8 cellular contexts compared by ENCODE assay signal in genomic region chr22:31160328-31160978, GRCh38. TPM values are rescaled to one million over a fixed set of nuclear protein-coding genes. Genes with fewer than 3 reads are reported as not detected.
DNase-seq lines count a peak whose midpoint lies in the region; ATAC-seq, FAIRE-seq and TF ChIP-seq lines count a peak whose summit lies in the region.

No MANE protein-coding gene starts in this region.

- CTCF ChIA-PET in Caco-2 (lab: Charles Lee) (interaction anchor here (0.6 kb wide), 3 partner anchors 11 to 113 kb away, joined by 4 read pairs; no protein-coding TSS in a partner anchor), SK-N-SH (lab: Yijun Ruan, JAX) (interaction anchor here (0.7 to 4.8 kb wide), 6 partner anchors 10 to 112 kb away, joined by 3 to 44 read pairs (median 6); partner anchors contain the start of genes LIMK2 and SELENOM)

- H3K4me1 ChIP-seq in Caco-2 = 0 out of 2 replicates have a peak, but pooled peaks cover 4% of the 10 kb centered on the region
- peaks cover 6 to 15% of the 10 kb centered on the region in 2 experiments for H3K4me1 ChIP-seq in SK-N-SH (ENCODE audit: control insufficient read depth in 1 of 2, insufficient read depth in 2 of 2, low read depth in 1 of 2, low read length in 1 of 2)
- peaks cover 10% of the 10 kb centered on the region for H3K4me1 ChIP-seq in effector memory CD4-positive, alpha-beta T cell (ENCODE audit: control insufficient read depth, insufficient read depth, low read length, poor library complexity, severe bottlenecking)
- peaks cover 16 to 34% of the 10 kb centered on the region in 2 donors for H3K4me1 ChIP-seq in muscle layer of duodenum (ENCODE audit: control insufficient read depth in 1 of 2, insufficient read depth in 2 of 2, low read length in 2 of 2)
- peaks cover 0 to 9% of the 10 kb centered on the region in 2 donors for H3K4me1 ChIP-seq in uterus

- H3K4me1 Mint-ChIP-seq in Caco-2 (ENCODE audit: low read depth, unreplicated experiment) = peaks cover 9% of the 10 kb centered on the region

- no peak for TF ChIP-seq RAD21 in SK-N-SH (IDR thresholded peaks at IDR 0.05; ENCODE audit: low read length)

- POLR2A ChIA-PET in Caco-2 (lab: Charles Lee) (no interaction called here), SK-N-SH (lab: Yijun Ruan, JAX) (interaction anchor here (0.7 kb wide), 1 partner anchor 523 kb away, joined by 3 read pairs; no protein-coding TSS in a partner anchor)

- intact Hi-C loops in Caco-2 (cut with micrococcal nuclease; ENCODE audit: unreplicated experiment) (loop anchor here (5.0 kb wide), 1 partner anchor 72 kb away; no protein-coding TSS in a partner anchor), uterus (cut with DNase I; ENCODE audit: low total_unique reads) (no loop called here)

- BruUV-seq in Caco-2 (replicated peaks; lab: Mats Ljungman, UMichigan) = TSS peak; percentile 64

- no peak for TF ChIP-seq POLR2A in uterus (IDR thresholded peaks at IDR 0.05)

- DNase-seq in Caco-2 = peak in 1 of 2 experiments; percentile 30
- DNase-seq in SK-N-SH = no peak
- peak in 1 of 3 donors; percentile 4 for DNase-seq in effector memory CD4-positive, alpha-beta T cell
- DNase-seq in uterus = no peak
- DNase-seq in T1000 (lab: John Stamatoyannopoulos, UW) = no peak
- DNase-seq in RCC 7860 (ENCODE audit: low spot score) = no peak

- TF ChIP-seq CTCF in Caco-2 (IDR thresholded peaks at IDR 0.05; ENCODE audit: insufficient read depth in 1 of 2, low read depth in 1 of 2, low read length in 1 of 2, severe bottlenecking in 1 of 2, unreplicated experiment in 1 of 2) (no peak), SK-N-SH (IDR thresholded peaks at IDR 0.05) (no peak), uterus (IDR thresholded peaks at IDR 0.05) (no peak)

- H2AFZ ChIP-seq in SK-N-SH (ENCODE audit: low read depth) = peak overlapping the region; percentile 100

- peak overlapping the region; percentile 8 to 69; a peak in 3 of 4 replicates for H3K27ac ChIP-seq in SK-N-SH (ENCODE audit: low read depth in 2 of 2, low read length in 1 of 2)
- peak overlapping the region; percentile 75 for H3K27ac ChIP-seq in effector memory CD4-positive, alpha-beta T cell (ENCODE audit: insufficient read depth, low read length, poor library complexity, severe bottlenecking)
- H3K27ac ChIP-seq in muscle layer of duodenum (ENCODE audit: low read length) = peak overlapping the region; percentile 91
- peak overlapping the region; percentile 93 for H3K27ac ChIP-seq in uterus

- 5% methylated on average over 28 of the region's 32 CpGs for WGBS in SK-N-SH (ENCODE audit: low lambda C conversion rate)

- no peak for FAIRE-seq in RCC 7860 (lab: Jason Lieb, UNC)

- ATAC-seq in HG02588 (IDR thresholded peaks at IDR 0.05; ENCODE audit: unreplicated experiment) = peak; percentile 17

- H3K36me3 ChIP-seq in Caco-2 (ENCODE audit: control insufficient read depth, insufficient read depth, low read length) (no peaks in the 10 kb centered on the region; the same call in 1 of the 2 replicates), SK-N-SH (replicated peaks in 1 of 2; ENCODE audit: control insufficient read depth in 1 of 2, insufficient read depth in 2 of 2, low read length in 1 of 2) (peaks cover 2 to 12% of the 10 kb centered on the region in 2 experiments), muscle layer of duodenum (ENCODE audit: control insufficient read depth in 1 of 2, insufficient read depth in 2 of 2, low read length in 2 of 2) (no peaks in the 10 kb centered on the region), uterus (no peaks in the 10 kb centered on the region)
- no peaks in the 10 kb centered on the region for H3K36me3 ChIP-seq in effector memory CD4-positive, alpha-beta T cell (ENCODE audit: control insufficient read depth, insufficient read depth, low read length)

- peaks cover 22% of the 10 kb centered on the region for H3F3A ChIP-seq in SK-N-SH (replicated peaks; ENCODE audit: insufficient read depth)

- H3K27me3 ChIP-seq in Caco-2 (replicated peaks; ENCODE audit: control insufficient read depth, insufficient read depth, low read length) = no peaks in the 10 kb centered on the region
- no peaks in the 10 kb centered on the region for H3K27me3 ChIP-seq in SK-N-SH (ENCODE audit: insufficient read depth)
- H3K27me3 ChIP-seq in effector memory CD4-positive, alpha-beta T cell (replicated peaks; ENCODE audit: control insufficient read depth, insufficient read depth, low read length, poor library complexity, severe bottlenecking) = no peaks in the 10 kb centered on the region
- no peaks in the 10 kb centered on the region for H3K27me3 ChIP-seq in muscle layer of duodenum (ENCODE audit: low read depth, low read length)
- H3K27me3 ChIP-seq in uterus = no peaks in the 10 kb centered on the region

- H3K9me3 ChIP-seq in Caco-2 (no peaks in the 10 kb centered on the region), SK-N-SH (no peaks in the 10 kb centered on the region), muscle layer of duodenum (ENCODE audit: control insufficient read depth in 1 of 2, low read length in 2 of 2) (no peaks in the 10 kb centered on the region), uterus (no peaks in the 10 kb centered on the region)
- H3K9me3 ChIP-seq in effector memory CD4-positive, alpha-beta T cell (ENCODE audit: control insufficient read depth, low read length) = no peaks in the 10 kb centered on the region

- H3K4me3 ChIP-seq in Caco-2 (ENCODE audit: low read depth, low read length) (peak overlapping the region; percentile 57), SK-N-SH (ENCODE audit: low read depth in 2 of 2, low read length in 1 of 2) (peak overlapping the region; percentile 76 to 99), muscle layer of duodenum (ENCODE audit: low read depth in 1 of 2, low read length in 2 of 2) (peak overlapping the region; percentile 77 to 95), uterus (peak overlapping the region; percentile 69 to 83)
- H3K4me3 ChIP-seq in effector memory CD4-positive, alpha-beta T cell (ENCODE audit: insufficient read depth, low read depth, low read length, poor library complexity, severe bottlenecking) = peak overlapping the region; percentile 76

- H3K27me3 Mint-ChIP-seq in Caco-2 (ENCODE audit: insufficient read depth, unreplicated experiment) = no peaks in the 10 kb centered on the region

- H3K27ac Mint-ChIP-seq in Caco-2 (ENCODE audit: unreplicated experiment) = peak overlapping the region; percentile 94

- no peaks in the 10 kb centered on the region for H4K20me1 ChIP-seq in SK-N-SH (ENCODE audit: insufficient read depth)

- H3K9ac ChIP-seq in SK-N-SH = peak overlapping the region; percentile 92

- no peak for TF ChIP-seq EP300 in SK-N-SH (IDR thresholded peaks at IDR 0.05; ENCODE audit: borderline replicate concordance in 1 of 2, low read depth in 1 of 2, low read length in 1 of 2)

- peaks cover 6% of the 10 kb centered on the region for H3K36me3 Mint-ChIP-seq in Caco-2 (ENCODE audit: insufficient read depth, unreplicated experiment)

- peaks cover 57% of the 10 kb centered on the region for H3K79me2 ChIP-seq in SK-N-SH (ENCODE audit: insufficient read depth)

- H3K9me2 ChIP-seq in SK-N-SH = no peaks in the 10 kb centered on the region

- no peaks in the 10 kb centered on the region for H3K9me3 Mint-ChIP-seq in Caco-2 (ENCODE audit: unreplicated experiment)

- H3K4me2 ChIP-seq in SK-N-SH = peak overlapping the region; percentile 94

- peak overlapping the region; percentile 94 for H3K4me3 Mint-ChIP-seq in Caco-2 (ENCODE audit: unreplicated experiment)

TF ChIP-seq in SK-N-SH, 30 proteins besides CTCF, POLR2A, EP300 and RAD21:
- TF ChIP-seq MEF2A (IDR thresholded peaks at IDR 0.05; ENCODE audit: borderline replicate concordance, low read depth) (no peak), MXI1 (IDR thresholded peaks at IDR 0.05; ENCODE audit: low read depth, low read length) (0 out of 2 replicates have a peak, but pooled peaks have one; percentile 25), RCOR1 (IDR thresholded peaks at IDR 0.05; ENCODE audit: low read length) (no peak)

RNA-seq across cellular contexts. Expression of gene RNF185, which starts 0.5 kb away (rescaled TPM):
- total RNA-seq in Caco-2 (2022) (27.8 and 30.3 TPM in 2 replicates), uterus (10 to 100 TPM; 10.8 to 39.5 (median 28.0) TPM)
- 21.7 and 32.1 TPM in 2 replicates for polyA plus RNA-seq in SK-N-SH (2012; rRNA removed)
- 18.4 and 24.3 TPM in 2 replicates for polyA plus RNA-seq in SK-N-SH (2012; cell fraction: cytosol; rRNA removed)
- polyA plus RNA-seq in SK-N-SH (2012; cell fraction: nucleus; rRNA removed) = 22.4 and 31.8 TPM in 2 replicates

RNA-seq across cellular contexts. Expression of gene PLA2G3, which starts 20.1 kb away (rescaled TPM):
- total RNA-seq in Caco-2 (2022) (not detected in 2 replicates), uterus (not detected)
- polyA plus RNA-seq in SK-N-SH (2012; rRNA removed) = not detected in 2 replicates
- polyA plus RNA-seq in SK-N-SH (2012; cell fraction: cytosol; rRNA removed) = not detected in 2 replicates
- polyA plus RNA-seq in SK-N-SH (2012; cell fraction: nucleus; rRNA removed) = not detected in 2 replicates

RNA-seq across cellular contexts. Expression of gene INPP5J, which starts 37.7 kb away (rescaled TPM):
- total RNA-seq in Caco-2 (2022) = 6.8 and 7.8 TPM in 2 replicates
- polyA plus RNA-seq in SK-N-SH (2012; rRNA removed) = 3.2 TPM in 2 replicates
- polyA plus RNA-seq in SK-N-SH (2012; cell fraction: cytosol; rRNA removed) = 0.73 and 1.2 TPM in 2 replicates
- polyA plus RNA-seq in SK-N-SH (2012; cell fraction: nucleus; rRNA removed) = 14.7 and 18.9 TPM in 2 replicates
- 1 to 10 TPM in 3 of 4 donors, under 1 TPM in 1; 0.59 to 7.9 (median 3.0) TPM for total RNA-seq in uterus

RNA-seq across cellular contexts. Expression of gene LIMK2, which starts 51.6 kb away (rescaled TPM):
- total RNA-seq in Caco-2 (2022) (34.8 and 36.3 TPM in 2 replicates), uterus (10 to 100 TPM in 2 of 4 donors, 1 to 10 TPM in 2; 7.2 to 52.0 (median 22.1) TPM)
- 9.8 and 10.7 TPM in 2 replicates for polyA plus RNA-seq in SK-N-SH (2012; rRNA removed)
- polyA plus RNA-seq in SK-N-SH (2012; cell fraction: cytosol; rRNA removed) = 8.0 and 8.6 TPM in 2 replicates
- 41.7 and 60.0 TPM in 2 replicates for polyA plus RNA-seq in SK-N-SH (2012; cell fraction: nucleus; rRNA removed)

RNA-seq across cellular contexts. Expression of gene SELENOM, which starts 53.1 kb away (rescaled TPM):
- total RNA-seq in Caco-2 (2022) = 1.3 and 2.0 TPM in 2 replicates
- 97.1 and 117 TPM in 2 replicates for polyA plus RNA-seq in SK-N-SH (2012; rRNA removed)
- polyA plus RNA-seq in SK-N-SH (2012; cell fraction: cytosol; rRNA removed) = 55.2 and 84.3 TPM in 2 replicates
- 81.0 and 129 TPM in 2 replicates for polyA plus RNA-seq in SK-N-SH (2012; cell fraction: nucleus; rRNA removed)
- total RNA-seq in uterus = 1,000 to 10,000 TPM in 2 of 4 donors, 100 to 1,000 TPM in 1, 10 to 100 TPM in 1; 91.7 to 2,170 (median 948) TPM

Comparison
In these comparisons a context has a peak if more than half of its experiments do, and no peak if none do; other contexts are left out.
1. H3K27ac ChIP-seq: peak in every context shown above with its lines; median percentile 93 in uterus; 91 in muscle layer of duodenum; 75 in effector memory CD4-positive, alpha-beta T cell; 38 in SK-N-SH.